In the genomic region with DNA sequence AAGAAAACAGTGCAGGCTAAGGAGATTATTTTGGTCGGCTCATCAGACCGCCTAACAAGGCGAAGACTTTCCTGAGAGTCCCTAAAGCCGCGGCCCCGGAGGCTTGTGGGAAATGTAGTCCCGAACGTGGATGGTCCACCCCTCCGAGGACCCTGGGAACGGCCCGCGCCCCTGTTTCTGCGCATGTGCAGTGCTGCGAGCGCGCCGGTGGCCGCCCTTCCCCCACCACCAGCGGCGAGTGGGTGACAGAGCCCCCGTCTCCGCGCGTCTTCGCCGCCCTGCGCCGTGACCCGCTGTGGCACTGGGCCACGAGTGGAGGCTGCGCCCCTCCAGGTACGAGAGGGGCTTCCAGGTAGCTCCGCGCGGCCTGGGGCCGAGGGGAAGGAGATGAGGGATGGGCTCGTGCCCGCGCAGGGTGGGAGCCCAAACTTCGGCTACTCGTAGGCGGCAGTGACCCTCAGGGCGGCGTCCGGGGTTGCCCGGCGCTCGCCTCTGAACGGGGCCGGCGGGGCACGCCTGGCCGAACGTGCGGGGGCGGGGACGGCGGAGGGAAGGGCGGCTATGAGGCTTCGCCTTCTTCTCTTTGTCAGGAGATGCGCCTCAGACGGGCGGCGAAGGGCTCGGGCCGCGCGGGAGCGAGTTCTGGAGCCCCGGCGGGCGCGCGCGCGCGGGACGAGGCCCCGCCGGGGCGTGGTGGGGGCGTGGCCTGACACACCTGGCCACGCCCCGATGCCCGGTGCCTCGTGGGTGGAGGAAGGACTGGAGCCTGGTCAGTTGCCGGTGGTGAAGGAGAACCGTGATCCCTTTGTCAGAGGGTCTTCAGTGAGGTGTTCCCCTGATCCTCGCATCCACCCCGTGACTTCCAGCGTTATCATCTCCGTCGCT, we compare ENCODE assay signal across 8 cellular contexts. TPM values are rescaled to one million over a fixed set of nuclear protein-coding genes. Genes with fewer than 3 reads are reported as not detected.
DNase-seq lines count a peak whose midpoint lies in the region; ATAC-seq and TF ChIP-seq lines count a peak whose summit lies in the region.

A gene (plus strand): TSS at position 214 of the 885 bp plus-strand sequence. CDS start 4,428 bp downstream, outside the sequence.

- TF ChIP-seq POLR2A in GM15510 (IDR thresholded peaks at IDR 0.05; ENCODE audit: borderline replicate concordance, extremely low read depth, insufficient read length) (peak; percentile 49), upper lobe of left lung (IDR thresholded peaks at IDR 0.05) (peak in 3 of 4 donors; percentile 40 to 74 (median 46))

- WGBS in adipose tissue, 3 donors: 0 to 1% (median 0%) methylated on average over 65 to 93 of the region's 93 CpGs
- 0 to 1% methylated on average over 92 to 93 of the region's 93 CpGs for WGBS in heart right ventricle, 2 donors
- 0% methylated on average over 37 to 39 of the region's 93 CpGs for WGBS in upper lobe of left lung, 2 donors

- TF ChIP-seq CTCF in heart right ventricle (IDR thresholded peaks at IDR 0.05) (no peak), upper lobe of left lung (IDR thresholded peaks at IDR 0.05) (peak in 2 of 6 experiments; percentile 15 to 28)

- ATAC-seq in HG02884 (IDR thresholded peaks at IDR 0.05; ENCODE audit: unreplicated experiment): peak; percentile 72
- ATAC-seq in heart right ventricle: peak; percentile 98 to 99 (median 99)
- peak; percentile 97 to 99 for ATAC-seq in upper lobe of left lung (ENCODE audit: low FRiP score in 2 of 2)

- H3K27ac ChIP-seq in adipose tissue (ENCODE audit: low read depth, low read length): peak within 1 kb of the TSS; percentile 40
- peak within 1 kb of the TSS; percentile 86 to 100 (median 98) for H3K27ac ChIP-seq in heart right ventricle
- H3K27ac ChIP-seq in upper lobe of left lung: peak within 1 kb of the TSS; percentile 90 to 96 (median 94)

- H3K4me3 ChIP-seq in heart right ventricle: peak within 1 kb of the TSS; percentile 71 to 100 (median 94)
- peak within 1 kb of the TSS; percentile 66 to 99 (median 90) for H3K4me3 ChIP-seq in upper lobe of left lung

- no peak for TF ChIP-seq EP300 in upper lobe of left lung (IDR thresholded peaks at IDR 0.05)

- H3K9me3 ChIP-seq in heart right ventricle (peaks cover 0 to 44% (median 23%) of the 10 kb centered on the region in 11 donors), upper lobe of left lung (peaks cover 5 to 10% (median 7%) of the 10 kb centered on the region in 4 donors)

- DNase-seq in NCI-H146 treated with DMSO at 0.1 percent for 48 hours (lab: John Stamatoyannopoulos, UW; ENCODE audit: unreplicated experiment) (peak; percentile 71), T-helper 1 cell (peak; percentile 89 to 93 (median 92)), heart right ventricle (peak; percentile 96 to 97), posterior cingulate gyrus (peak; percentile 88 to 99 (median 95)), upper lobe of left lung (peak; percentile 96 to 98)

- intact Hi-C loops in heart right ventricle (cut with DNase I) (no loop called here), posterior cingulate gyrus (cut with DNase I) (loop anchor here (1.0 kb wide), 1 partner anchor 150 kb away; no protein-coding TSS in a partner anchor)

- H3K27me3 ChIP-seq in heart right ventricle (no peaks in the 10 kb centered on the region), upper lobe of left lung (no peaks in the 10 kb centered on the region)

- H3K36me3 ChIP-seq in heart right ventricle: peaks cover 0 to 25% (median under 1%) of the 10 kb centered on the region in 9 donors
- H3K36me3 ChIP-seq in upper lobe of left lung: peaks cover 0 to 5% (median 1%) of the 10 kb centered on the region in 4 donors

- H3K4me1 ChIP-seq in heart right ventricle (peaks cover 0 to 14% (median 10%) of the 10 kb centered on the region in 9 donors), upper lobe of left lung (peaks cover 0 to 10% (median 6%) of the 10 kb centered on the region in 4 donors)

RNA-seq across cellular contexts. Expression of the gene that starts here (rescaled TPM):
- polyA plus RNA-seq in adipose tissue: 1 to 10 TPM; 1.7 to 7.1 (median 3.4) TPM
- 10 to 100 TPM in 2 of 10 donors, 1 to 10 TPM in 8; 4.2 to 11.5 (median 7.0) TPM for total RNA-seq in heart right ventricle
- polyA plus RNA-seq in heart right ventricle: 1 to 10 TPM; 3.0 to 4.7 TPM
- 10 to 100 TPM in 1 of 6 donors, 1 to 10 TPM in 5; 4.2 to 10.8 (median 7.0) TPM for total RNA-seq in upper lobe of left lung

Comparison
In these comparisons a context has a peak if more than half of its experiments do, and no peak if none do; other contexts are left out.
1. Peak in every context shown above with its lines: DNase-seq, ATAC-seq, H3K4me3 ChIP-seq and H3K27ac ChIP-seq.
2. H3K27ac ChIP-seq: peak in every context shown above with its lines; median percentile 98 in heart right ventricle; 94 in upper lobe of left lung; 40 in adipose tissue.